ENCODE assay signal across 26 cellular contexts in genomic region chr11:25252854-25253253, GRCh38.
"Had no signal": no experiment of that assay in that cellular context is flagged by ENCODE, and none has a peak within 500 bp of the region (broad histone marks: within the 10 kb centered on the region; RNA-seq: fewer than 3 reads in every experiment).

No MANE protein-coding gene starts in this region.

- H3K4me3 ChIP-seq: stomach, suprapubic skin, testis, thoracic aorta, thyroid gland, tibial artery, tibial nerve, transverse colon, upper lobe of left lung, upper lobe of right lung, uterus, vagina had no signal

- H3K4me1 ChIP-seq: stomach, suprapubic skin, testis, tibial artery, tibial nerve, transverse colon, upper lobe of left lung, upper lobe of right lung, uterus, vagina had no signal

- H3K27ac ChIP-seq: stomach, suprapubic skin, testis, thoracic aorta, thyroid gland, tibial artery, tibial nerve, transverse colon, upper lobe of left lung, upper lobe of right lung, uterus, vagina had no signal

- H3K27me3 ChIP-seq: stomach, suprapubic skin, testis, thyroid gland, tibial artery, tibial nerve, transverse colon, upper lobe of left lung, upper lobe of right lung, uterus, vagina had no signal

- ATAC-seq: stimulated activated effector memory CD8-positive, alpha-beta T cell treated with anti-CD3 and anti-CD28 coated beads, Interleukin-12 subunit alpha, Interleukin-12 subunit beta, amount 100 ng/mL, for 72 hours; stimulated activated memory B cell treated with anti-CD40 and anti-IgM and Interleukin-4, amounts not matched to agents 10 μg/mL and 1 μg/mL and 100 μg/mL, for 72 hours; stimulated activated naive B cell treated with anti-CD40 and anti-IgM and Interleukin-4, amounts not matched to agents 10 μg/mL and 1 μg/mL and 100 μg/mL, for 72 hours; stimulated activated naive CD8-positive, alpha-beta T cell treated with anti-CD3 and anti-CD28 coated beads, Interleukin-15, amount 100 ng/mL, for 72 hours; stimulated activated naive CD8-positive, alpha-beta T cell treated with anti-CD3 and anti-CD28 coated beads, Interleukin-15, Interleukin-2, amounts not matched to agents 100 U/mL and 50 U/mL, for 24 hours; upper lobe of right lung had no signal

- H3K36me3 ChIP-seq: stomach, suprapubic skin, thoracic aorta, thyroid gland, tibial artery, tibial nerve, transverse colon, upper lobe of left lung, upper lobe of right lung, uterus, vagina had no signal

- H3K9me3 ChIP-seq: stomach, suprapubic skin, testis, thoracic aorta, thyroid gland, tibial artery, tibial nerve, transverse colon, upper lobe of left lung, upper lobe of right lung, uterus, vagina had no signal

- DNase-seq: stimulated activated CD4-positive, alpha-beta T cell treated with anti-CD3 and anti-CD28 coated beads, Interleukin-2, amount 100 ng/mL, for 48 hours; stimulated activated CD4-positive, alpha-beta T cell treated with anti-CD3 and anti-CD28 coated beads, Interleukin-4, amount 100 ng/mL, for 1 hour; stimulated activated CD4-positive, alpha-beta T cell treated with anti-CD3 and anti-CD28 coated beads, Interleukin-4, amount 100 ng/mL, for 24 hours; stimulated activated CD4-positive, alpha-beta T cell treated with anti-CD3 and anti-CD28 coated beads, Interleukin-4, amount 100 ng/mL, for 4 hours; stimulated activated CD8-positive, alpha-beta memory T cell treated with anti-CD3 and anti-CD28 coated beads, Interleukin-4, amount 100 ng/mL, for 48 hours; stimulated activated naive B cell treated with anti-CD40 and anti-IgM and Interleukin-4, amounts not matched to agents 10 μg/mL and 1 μg/mL and 100 μg/mL, for 72 hours; stimulated activated naive CD4-positive, alpha-beta T cell; stimulated activated naive CD4-positive, alpha-beta T cell treated with Interleukin-2 at 50 U/mL for 16 hours; stimulated activated naive CD8-positive, alpha-beta T cell treated with anti-CD3 and anti-CD28 coated beads, Interleukin-15, amount 100 ng/mL, for 72 hours; stimulated activated naive CD8-positive, alpha-beta T cell treated with anti-CD3 and anti-CD28 coated beads, Interleukin-15, Interleukin-2, amounts not matched to agents 100 U/mL and 50 U/mL, for 24 hours; stomach; substantia nigra; testis; tibial artery; transverse colon; trophoblast cell; upper lobe of left lung; upper lobe of right lung; uterus had no signal
